Comparison of ENCODE assay signal across 39 cellular contexts in the genomic region with DNA sequence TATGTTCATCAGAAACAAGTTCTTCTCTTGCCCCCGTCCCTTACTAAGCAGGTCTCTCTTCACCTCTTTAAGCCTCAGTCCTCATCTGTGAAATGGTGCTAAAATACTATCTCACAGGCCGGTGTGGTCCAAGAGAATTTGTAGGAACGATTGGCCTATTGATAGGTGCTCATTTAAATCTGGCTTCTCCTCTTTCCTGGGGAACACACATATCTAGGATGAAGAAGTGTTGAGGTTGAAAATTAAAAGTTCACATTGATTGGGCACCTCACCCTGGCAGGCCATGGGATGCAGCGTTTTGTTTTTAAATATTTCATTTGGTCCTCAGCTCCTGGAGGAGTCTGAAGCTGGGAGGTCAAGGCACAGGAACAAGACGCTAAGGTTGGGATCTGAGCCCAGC. TPM values are rescaled to one million over a fixed set of nuclear protein-coding genes. Genes with fewer than 3 reads are reported as not detected.
"Had no signal": no experiment of that assay in that cellular context is flagged by ENCODE, and none has a peak within 500 bp of the region (broad histone marks: within the 10 kb centered on the region; RNA-seq: fewer than 3 reads in every experiment).

No MANE protein-coding gene starts in this region.

- H3K27me3 ChIP-seq: MG63 had no signal

- H3K9me3 ChIP-seq: MG63 had no signal

- DNase-seq: Karpas-422, Kasumi-1, MG63, MM.1S, MV-4-11, NCI-H1048, NCI-H1092, NCI-H1092 treated with DMSO at 0.1 percent for 48 hours, NCI-H1105, NCI-H1105 treated with DMSO at 0.1 percent for 48 hours, NCI-H1417, NCI-H1417 treated with DMSO at 0.1 percent for 48 hours, NCI-H1436, NCI-H1436 treated with DMSO at 0.1 percent for 48 hours, NCI-H146, NCI-H1694, NCI-H187, NCI-H187 treated with DMSO at 0.1 percent for 48 hours, NCI-H1930, NCI-H2029, NCI-H2029 treated with DMSO at 0.1 percent for 48 hours, NCI-H2081, NCI-H2081 treated with DMSO at 0.1 percent for 48 hours, NCI-H2107, NCI-H2171, NCI-H2171 treated with DMSO at 0.1 percent for 48 hours, NCI-H2227 treated with DMSO at 0.1 percent for 48 hours, NCI-H226, NCI-H345, NCI-H446, NCI-H446 treated with DMSO at 0.1 percent for 48 hours, NCI-H510A, NCI-H510A treated with DMSO at 0.1 percent for 48 hours, NCI-H524, NCI-H524 treated with DMSO at 0.1 percent for 48 hours had no signal

- H3K36me3 ChIP-seq: MG63 had no signal

- H3K4me3 ChIP-seq: MG63 had no signal

RNA-seq across cellular contexts. Expression of a gene that starts 8.9 kb away (rescaled TPM):
- total RNA-seq: LHCN-M2, M059J, MCF 10A, NCI-H460 had no signal
